9 cellular contexts compared by ENCODE assay signal in genomic region chr14:53929871-53930685, GRCh38. TPM values are rescaled to one million over a fixed set of nuclear protein-coding genes. Genes with fewer than 3 reads are reported as not detected.
DNase-seq lines count a peak whose midpoint lies in the region; ATAC-seq and TF ChIP-seq lines count a peak whose summit lies in the region.
"Had no signal": no experiment of that assay in that cellular context is flagged by ENCODE, and none has a peak within 500 bp of the region (broad histone marks: within the 10 kb centered on the region; RNA-seq: fewer than 3 reads in every experiment).

No MANE protein-coding gene starts in this region.

- H3K9me3 ChIP-seq in DOHH2 (ENCODE audit: control insufficient read depth, insufficient read depth, low read length), result no peaks in the 10 kb centered on the region
- H3K9me3 ChIP-seq in liver (ENCODE audit: control insufficient read depth in 4 of 4, low read length in 3 of 4), result no peaks in the 10 kb centered on the region

- H3K36me3 ChIP-seq in DOHH2 (ENCODE audit: control insufficient read depth, low read length) (no peaks in the 10 kb centered on the region), liver (ENCODE audit: control insufficient read depth in 4 of 4, insufficient read depth in 3 of 4, low read depth in 1 of 4, low read length in 3 of 4) (no peaks in the 10 kb centered on the region)

- H3K4me1 ChIP-seq in DOHH2 (ENCODE audit: control insufficient read depth, low read length), result no peaks in the 10 kb centered on the region
- no peaks in the 10 kb centered on the region for H3K4me1 ChIP-seq in liver (ENCODE audit: control insufficient read depth in 4 of 4, insufficient read depth in 4 of 4, low read length in 3 of 4)

- H3K27me3 ChIP-seq in DOHH2 (ENCODE audit: control insufficient read depth, low read length) (no peaks in the 10 kb centered on the region), liver (ENCODE audit: control insufficient read depth in 4 of 4, insufficient read depth in 4 of 4, low read length in 3 of 4) (no peaks in the 10 kb centered on the region)

- WGBS in liver, result 86% methylated on average over 2 of the region's 2 CpGs

- no peaks in the 10 kb centered on the region for H3K9me3 Mint-ChIP-seq in stimulated activated effector memory CD8-positive, alpha-beta T cell treated with anti-CD3 and anti-CD28 coated beads, Interleukin-12 subunit alpha, Interleukin-12 subunit beta, amount 100 ng/mL, for 72 hours
- H3K9me3 Mint-ChIP-seq: activated B cell treated with CpG ODN at 0.5 μM for 24 hours had no signal

- no peaks in the 10 kb centered on the region for H3K9me2 ChIP-seq in DOHH2 (replicated peaks; ENCODE audit: control insufficient read depth, low read length)

- no peaks in the 10 kb centered on the region for H3F3A ChIP-seq in DOHH2 (ENCODE audit: control insufficient read depth, insufficient read depth)

- H3K4me1 Mint-ChIP-seq in stimulated activated effector memory CD8-positive, alpha-beta T cell treated with anti-CD3 and anti-CD28 coated beads, Interleukin-12 subunit alpha, Interleukin-12 subunit beta, amount 100 ng/mL, for 72 hours, result no peaks in the 10 kb centered on the region
- H3K4me1 Mint-ChIP-seq: activated B cell treated with CpG ODN at 0.5 μM for 24 hours had no signal

- H4K20me1 ChIP-seq in DOHH2 (ENCODE audit: control insufficient read depth, insufficient read depth, low read depth, low read length), result no peaks in the 10 kb centered on the region

- H3K4me3 Mint-ChIP-seq in stimulated activated effector memory CD8-positive, alpha-beta T cell treated with anti-CD3 and anti-CD28 coated beads, Interleukin-12 subunit alpha, Interleukin-12 subunit beta, amount 100 ng/mL, for 72 hours, result no peak overlapping the region
- H3K4me3 Mint-ChIP-seq: activated B cell treated with CpG ODN at 0.5 μM for 24 hours had no signal

- no peak for ATAC-seq in stimulated activated effector memory CD8-positive, alpha-beta T cell treated with anti-CD3 and anti-CD28 coated beads, Interleukin-12 subunit alpha, Interleukin-12 subunit beta, amount 100 ng/mL, for 72 hours

- H3K9ac ChIP-seq in liver (ENCODE audit: low read depth in 1 of 2, low read length in 2 of 2), result no peak overlapping the region

- H3K27ac ChIP-seq in DOHH2 (ENCODE audit: low read depth, low read length) (no peak overlapping the region), liver (ENCODE audit: low read depth in 1 of 2, low read length in 2 of 2) (no peak overlapping the region)

- TF ChIP-seq RAD21 in liver (IDR thresholded peaks at IDR 0.05), result peak; percentile 68 to 74

- peak; percentile 83 for TF ChIP-seq CTCF in DOHH2 (IDR thresholded peaks at IDR 0.05; ENCODE audit: low read depth, low read length, poor library complexity, severe bottlenecking)
- peak; percentile 42 for TF ChIP-seq CTCF in liver (IDR thresholded peaks at IDR 0.05; ENCODE audit: low read depth, low read length, missing input control)

- no peaks in the 10 kb centered on the region for H3K79me2 ChIP-seq in DOHH2 (ENCODE audit: control insufficient read depth, low read length)

- no peak overlapping the region for H3K27ac Mint-ChIP-seq in stimulated activated effector memory CD8-positive, alpha-beta T cell treated with anti-CD3 and anti-CD28 coated beads, Interleukin-12 subunit alpha, Interleukin-12 subunit beta, amount 100 ng/mL, for 72 hours
- H3K27ac Mint-ChIP-seq: activated B cell treated with CpG ODN at 0.5 μM for 24 hours had no signal

- H3K36me3 Mint-ChIP-seq in stimulated activated effector memory CD8-positive, alpha-beta T cell treated with anti-CD3 and anti-CD28 coated beads, Interleukin-12 subunit alpha, Interleukin-12 subunit beta, amount 100 ng/mL, for 72 hours, result no peaks in the 10 kb centered on the region

- DNase-seq in HT-29 (ENCODE audit: low spot score), result peak; percentile 65
- DNase-seq in activated T-cell treated with anti-CD3 and anti-CD28 coated beads, Interleukin-2, amount 50 U/mL, for 1 hour, result peak; percentile 16
- DNase-seq in H4 (ENCODE audit: low spot score), result no peak
- DNase-seq in NCI-H128 (lab: John Stamatoyannopoulos, UW; ENCODE audit: unreplicated experiment), result no peak
- no peak for DNase-seq in stimulated activated effector memory CD8-positive, alpha-beta T cell treated with anti-CD3 and anti-CD28 coated beads, Interleukin-12 subunit alpha, Interleukin-12 subunit beta, amount 100 ng/mL, for 72 hours (ENCODE audit: low spot score in 2 of 2)
- DNase-seq in NCI-H774 (lab: John Stamatoyannopoulos, UW), result no peak
- DNase-seq: activated B cell treated with CpG ODN at 0.5 μM for 24 hours had no signal

- H3K4me2 ChIP-seq in DOHH2 (ENCODE audit: low read length), result no peak overlapping the region

- no peak overlapping the region for H3K4me3 ChIP-seq in DOHH2 (ENCODE audit: low read length)
- H3K4me3 ChIP-seq in liver (ENCODE audit: low read depth in 1 of 3, low read length in 3 of 3), result no peak overlapping the region

TF ChIP-seq in liver, 16 proteins besides CTCF, POLR2A, EP300 and RAD21:
- TF ChIP-seq GABPA (IDR thresholded peaks at IDR 0.05 in 1 of 2, conservative IDR thresholded peaks at IDR 0.05 in 1 of 2) (no peak), FOXA2 (IDR thresholded peaks at IDR 0.05) (no peak), ZBTB33 (IDR thresholded peaks at IDR 0.05) (no peak), SP1 (IDR thresholded peaks at IDR 0.05) (no peak)
- TF ChIP-seq, protein P1, sequence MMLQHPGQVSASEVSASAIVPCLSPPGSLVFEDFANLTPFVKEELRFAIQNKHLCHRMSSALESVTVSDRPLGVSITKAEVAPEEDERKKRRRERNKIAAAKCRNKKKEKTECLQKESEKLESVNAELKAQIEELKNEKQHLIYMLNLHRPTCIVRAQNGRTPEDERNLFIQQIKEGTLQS (IDR thresholded peaks at IDR 0.05), result no peak

RNA-seq across cellular contexts. Expression of gene BMP4, which starts 26.5 kb away (rescaled TPM):
- 362 and 395 TPM in 2 replicates for total RNA-seq in HT-29 (2014; rRNA removed; shearing (Covaris generic))
- total RNA-seq in liver, result 1 to 10 TPM; 2.1 to 4.2 TPM
- 1 to 10 TPM; 2.0 to 2.8 TPM for polyA plus RNA-seq in liver
- 1.0 and 5.6 TPM in 2 replicates for total RNA-seq in H4 (2014; rRNA removed; shearing (Covaris generic))

Comparison
In these comparisons a context has a peak if more than half of its experiments do, and no peak if none do; other contexts are left out.
1. DNase-seq: peak in HT-29 (single experiment) and activated T-cell treated with anti-CD3 and anti-CD28 coated beads, Interleukin-2, amount 50 U/mL, for 1 hour (single experiment); none in H4 (single experiment), NCI-H128 (single experiment), stimulated activated effector memory CD8-positive, alpha-beta T cell treated with anti-CD3 and anti-CD28 coated beads, Interleukin-12 subunit alpha, Interleukin-12 subunit beta, amount 100 ng/mL, for 72 hours (0 of 2) and NCI-H774 (single experiment).
2. RNA of gene BMP4, which starts 26.5 kb away (total RNA-seq): 362 to 395 TPM in HT-29; 2.1 to 4.2 TPM in liver and 1.0 to 5.6 TPM in H4; every median in the first group is over 10 times any median in the second.